ENCODE assay signal across 31 cellular contexts in genomic region chr10:53260213-53260612, GRCh38.
DNase-seq lines count a peak whose midpoint lies in the region; ATAC-seq and TF ChIP-seq lines count a peak whose summit lies in the region.
"Had no signal": no experiment of that assay in that cellular context is flagged by ENCODE, and none has a peak within 500 bp of the region (broad histone marks: within the 10 kb centered on the region; RNA-seq: fewer than 3 reads in every experiment).

No MANE protein-coding gene starts in this region.

- no peak for ATAC-seq in SK-N-SH treated with all-trans-retinoic acid at 6 μM for 48 hours
- ATAC-seq: A549; CD8-positive, alpha-beta T cell had no signal

- no peak for TF ChIP-seq CTCF in SK-N-SH (IDR thresholded peaks at IDR 0.05)
- TF ChIP-seq CTCF in ovary (IDR thresholded peaks at IDR 0.05) = no peak

- H3K27ac ChIP-seq in SK-N-SH (ENCODE audit: low read depth in 2 of 2, low read length in 1 of 2) (no peak overlapping the region), ovary (no peak overlapping the region)
- H3K27ac ChIP-seq: 22Rv1; A549; BLaER1; BLaER1 treated with 17β-estradiol and CSF1 and Interleukin-3, amounts not matched to agents 10 nM and 100 nM; C4-2B had no signal

- no peak for TF ChIP-seq RAD21 in SK-N-SH (IDR thresholded peaks at IDR 0.05; ENCODE audit: low read length)

- WGBS in SK-N-SH (ENCODE audit: low lambda C conversion rate) = 0% methylated on average over 1 of the region's 1 CpG
- 46 to 67% (median 54%) methylated on average over 1 of the region's 1 CpG for WGBS in ovary, 3 donors

- peak; percentile 2 for DNase-seq in SK-N-DZ (ENCODE audit: low spot score)
- peak; percentile 6 for DNase-seq in SK-N-SH
- no peak for DNase-seq in ovary
- DNase-seq in foreskin melanocyte = no peak
- DNase-seq in stimulated activated CD4-positive, alpha-beta T cell treated with anti-CD3 and anti-CD28 coated beads, Interleukin-2, amount 100 ng/mL, for 48 hours = no peak
- DNase-seq: 8988T; ACHN; AML-193; BE2C; C1 segment of cervical spinal cord; Caco-2; Calu3; CD4-positive, alpha-beta memory T cell; CD4-positive, alpha-beta T cell; CD4-positive, CD25-positive, alpha-beta regulatory T cell; CD8-positive, alpha-beta memory T cell; CD8-positive, alpha-beta T cell; COR-L47; DMS 273 treated with DMSO at 0.1 percent for 48 hours; DMS153; DMS53; DMS79; DMS79 treated with DMSO at 0.1 percent for 48 hours; DND-41; EL had no signal

- no peak overlapping the region for H3K4me3 ChIP-seq in SK-N-SH (ENCODE audit: low read depth in 2 of 2, low read length in 1 of 2)
- no peak overlapping the region for H3K4me3 ChIP-seq in ovary
- H3K4me3 ChIP-seq: A549; BLaER1; BLaER1 treated with 17β-estradiol and CSF1 and Interleukin-3, amounts not matched to agents 10 nM and 100 nM had no signal

- no peaks in the 10 kb centered on the region for H3K27me3 ChIP-seq in SK-N-SH (ENCODE audit: insufficient read depth)
- H3K27me3 ChIP-seq in ovary = no peaks in the 10 kb centered on the region
- H3K27me3 ChIP-seq: BE2C; BLaER1; BLaER1 treated with 17β-estradiol and CSF1 and Interleukin-3, amounts not matched to agents 10 nM and 100 nM had no signal

- H3K4me2 ChIP-seq in SK-N-SH = no peak overlapping the region
- H3K4me2 ChIP-seq: A549; BLaER1; BLaER1 treated with 17β-estradiol and CSF1 and Interleukin-3, amounts not matched to agents 10 nM and 100 nM had no signal

- POLR2A ChIA-PET in SK-N-SH (lab: Yijun Ruan, JAX) = interaction anchor here (0.5 kb wide), 1 partner anchor 10 kb away, joined by 3 read pairs; no protein-coding TSS in a partner anchor

- no peak overlapping the region for H2AFZ ChIP-seq in SK-N-SH (ENCODE audit: low read depth)

- intact Hi-C loops in ovary (cut with DNase I) = no loop called here

- H3K9ac ChIP-seq in SK-N-SH = no peak overlapping the region
- H3K9ac ChIP-seq: BLaER1; BLaER1 treated with 17β-estradiol and CSF1 and Interleukin-3, amounts not matched to agents 10 nM and 100 nM had no signal

- no peaks in the 10 kb centered on the region for H3K9me2 ChIP-seq in SK-N-SH

- no peaks in the 10 kb centered on the region for H3F3A ChIP-seq in SK-N-SH (replicated peaks; ENCODE audit: insufficient read depth)

- H4K20me1 ChIP-seq in SK-N-SH (ENCODE audit: insufficient read depth) = no peaks in the 10 kb centered on the region
- H4K20me1 ChIP-seq: BLaER1; BLaER1 treated with 17β-estradiol and CSF1 and Interleukin-3, amounts not matched to agents 10 nM and 100 nM had no signal

- TF ChIP-seq EP300 in SK-N-SH (IDR thresholded peaks at IDR 0.05; ENCODE audit: borderline replicate concordance in 1 of 2, low read depth in 1 of 2, low read length in 1 of 2) = peak in 1 of 2 experiments; percentile 17; a peak in 1 of 4 replicates
- no peak for TF ChIP-seq EP300 in ovary (IDR thresholded peaks at IDR 0.05)

- no peaks in the 10 kb centered on the region for H3K9me3 ChIP-seq in SK-N-SH
- H3K9me3 ChIP-seq in ovary = no peaks in the 10 kb centered on the region
- H3K9me3 ChIP-seq: A549; BE2C; BLaER1; BLaER1 treated with 17β-estradiol and CSF1 and Interleukin-3, amounts not matched to agents 10 nM and 100 nM; Caco-2 had no signal

- CTCF ChIA-PET in SK-N-SH (lab: Yijun Ruan, JAX) = no interaction called here

- H3K36me3 ChIP-seq in SK-N-SH (replicated peaks in 1 of 2; ENCODE audit: control insufficient read depth in 1 of 2, insufficient read depth in 2 of 2, low read length in 1 of 2) (no peaks in the 10 kb centered on the region), ovary (no peaks in the 10 kb centered on the region)
- H3K36me3 ChIP-seq: BE2C; BLaER1; BLaER1 treated with 17β-estradiol and CSF1 and Interleukin-3, amounts not matched to agents 10 nM and 100 nM had no signal

- no peaks in the 10 kb centered on the region for H3K79me2 ChIP-seq in SK-N-SH (ENCODE audit: insufficient read depth)

- no peak for TF ChIP-seq POLR2A in ovary (IDR thresholded peaks at IDR 0.05)

- H3K4me1 ChIP-seq in SK-N-SH (ENCODE audit: control insufficient read depth in 1 of 2, insufficient read depth in 2 of 2, low read depth in 1 of 2, low read length in 1 of 2) = no peaks in the 10 kb centered on the region; a peak in 1 of 4 replicates
- H3K4me1 ChIP-seq in ovary (ENCODE audit: insufficient read depth) = no peaks in the 10 kb centered on the region
- H3K4me1 ChIP-seq: A549; BLaER1; BLaER1 treated with 17β-estradiol and CSF1 and Interleukin-3, amounts not matched to agents 10 nM and 100 nM had no signal

TF ChIP-seq in SK-N-SH, 30 proteins besides CTCF, POLR2A, EP300 and RAD21:
- no peak for TF ChIP-seq USF1 (IDR thresholded peaks at IDR 0.05; ENCODE audit: borderline replicate concordance, low read depth)
- no peak for TF ChIP-seq RFX5 (IDR thresholded peaks at IDR 0.05; ENCODE audit: low read length)
- no peak for TF ChIP-seq PBX3 (IDR thresholded peaks at IDR 0.05)

TF ChIP-seq in SK-N-SH treated with all-trans-retinoic acid at 6 μM for 48 hours, 23 proteins besides CTCF, POLR2A, EP300 and RAD21 (continues in another document):
- TF ChIP-seq GLIS3 (CRISPR knock-in tag; IDR thresholded peaks at IDR 0.05) (no peak), CREB5 (CRISPR knock-in tag; IDR thresholded peaks at IDR 0.05; ENCODE audit: low read depth) (no peak), ZFP30 (CRISPR knock-in tag; IDR thresholded peaks at IDR 0.05) (no peak), CSRNP3 (CRISPR knock-in tag; IDR thresholded peaks at IDR 0.05) (0 out of 2 replicates have a peak, but pooled peaks have one; percentile 31), ARNTL (CRISPR knock-in tag; IDR thresholded peaks at IDR 0.05; ENCODE audit: borderline replicate concordance, low read depth) (no peak), ZNF70 (CRISPR knock-in tag; IDR thresholded peaks at IDR 0.05) (no peak), ISL1 (CRISPR knock-in tag; IDR thresholded peaks at IDR 0.05) (no peak), PATZ1 (CRISPR knock-in tag; IDR thresholded peaks at IDR 0.05; ENCODE audit: borderline replicate concordance) (no peak), PPARA (CRISPR knock-in tag; IDR thresholded peaks at IDR 0.05; ENCODE audit: borderline replicate concordance) (no peak), ZNF565 (CRISPR knock-in tag; conservative IDR thresholded peaks at IDR 0.05; ENCODE audit: low read depth) (no peak), ZNF8 (CRISPR knock-in tag; IDR thresholded peaks at IDR 0.05) (no peak), OSR1 (CRISPR knock-in tag; IDR thresholded peaks at IDR 0.05) (no peak), SNAI2 (CRISPR knock-in tag; IDR thresholded peaks at IDR 0.05) (no peak), CSDC2 (CRISPR knock-in tag; IDR thresholded peaks at IDR 0.05) (no peak), BACH2 (CRISPR knock-in tag; IDR thresholded peaks at IDR 0.05; ENCODE audit: borderline replicate concordance) (no peak), TOX (CRISPR knock-in tag; IDR thresholded peaks at IDR 0.05; ENCODE audit: borderline replicate concordance) (no peak), ZFP3 (CRISPR knock-in tag; IDR thresholded peaks at IDR 0.05) (no peak)

Comparison
In these comparisons a context has a peak if more than half of its experiments do, and no peak if none do; other contexts are left out.
1. DNase-seq: peak in SK-N-DZ (single experiment) and SK-N-SH (single experiment); none in ovary (0 of 5), foreskin melanocyte (single experiment) and stimulated activated CD4-positive, alpha-beta T cell treated with anti-CD3 and anti-CD28 coated beads, Interleukin-2, amount 100 ng/mL, for 48 hours (0 of 2).